18 cellular contexts compared by ENCODE assay signal in genomic region chr20:46375771-46376170, GRCh38. TPM values are rescaled to one million over a fixed set of nuclear protein-coding genes. Genes with fewer than 3 reads are reported as not detected.
DNase-seq lines count a peak whose midpoint lies in the region; ATAC-seq, FAIRE-seq and TF ChIP-seq lines count a peak whose summit lies in the region.
"Had no signal": no experiment of that assay in that cellular context is flagged by ENCODE, and none has a peak within 500 bp of the region (broad histone marks: within the 10 kb centered on the region; RNA-seq: fewer than 3 reads in every experiment).

No MANE protein-coding gene starts in this region.

- in situ Hi-C loops in KBM-7 (cut with MboI; ENCODE audit: low pct_unique_long_range_greater_than_20kb, low sequenced_read_pairs) = no loop called here
- in situ Hi-C loops in GM12878 (cut with MboI) = no loop called here

- H3K4me3 ChIP-seq in GM12878 (no peak overlapping the region), heart right ventricle (no peak overlapping the region)
- H3K4me3 ChIP-seq: ovary, SJSA1, upper lobe of right lung had no signal

- RAD21 ChIA-PET in GM12878 (lab: Charles Lee; ENCODE audit: unreplicated experiment) = no interaction called here

- BruUV-seq in GM12878 (replicated peaks; lab: Mats Ljungman, UMichigan) = no TSS peak

- H3K4me2 ChIP-seq in GM12878 (ENCODE audit: control insufficient read depth, insufficient read depth) = no peak overlapping the region

- intact Hi-C loops in CD4-positive, alpha-beta T cell (cut with DNase I, micrococcal nuclease) = no loop called here
- intact Hi-C loops in GM12878 (cut with micrococcal nuclease; ENCODE audit: unreplicated experiment) = no loop called here
- intact Hi-C loops in heart right ventricle (cut with DNase I) = no loop called here

- H3K9me3 ChIP-seq in CD4-positive, alpha-beta T cell (ENCODE audit: control insufficient read depth, low read length) = no peaks in the 10 kb centered on the region
- H3K9me3 ChIP-seq in GM12878 (replicated peaks; ENCODE audit: control insufficient read depth, insufficient read depth, low read length) (no peaks in the 10 kb centered on the region), heart right ventricle (no peaks in the 10 kb centered on the region)
- H3K9me3 ChIP-seq: ovary, SJSA1, upper lobe of right lung had no signal

- no peak for TF ChIP-seq CTCF in CD4-positive, alpha-beta T cell (IDR thresholded peaks at IDR 0.05)
- no peak for TF ChIP-seq CTCF in GM12878 (IDR thresholded peaks at IDR 0.05 in 2 of 3, conservative IDR thresholded peaks at IDR 0.05 in 1 of 3; ENCODE audit: control insufficient read depth in 2 of 3, extremely low read depth in 1 of 3, insufficient read depth in 1 of 3, low read depth in 3 of 3, low read length in 3 of 3)
- no peak for TF ChIP-seq CTCF in heart right ventricle (IDR thresholded peaks at IDR 0.05)

- H3K79me2 ChIP-seq in GM12878 (ENCODE audit: control insufficient read depth, insufficient read depth, low read length) = no peaks in the 10 kb centered on the region

- H3K4me1 Mint-ChIP-seq in CD4-positive, alpha-beta T cell (ENCODE audit: low read depth) = no peaks in the 10 kb centered on the region
- H3K4me1 Mint-ChIP-seq: endodermal cell had no signal

- SMC1A ChIA-PET in GM12878 (lab: Charles Lee; ENCODE audit: uncharacterized antibody, unreplicated experiment) = no interaction called here

- H3K36me3 Mint-ChIP-seq in CD4-positive, alpha-beta T cell (ENCODE audit: low read depth) = peaks cover 95% of the 10 kb centered on the region

- H3K9me3 Mint-ChIP-seq in CD4-positive, alpha-beta T cell = no peaks in the 10 kb centered on the region
- H3K9me3 Mint-ChIP-seq: endodermal cell; stimulated activated memory B cell treated with anti-CD40 and anti-IgM and Interleukin-4, amounts not matched to agents 10 μg/mL and 1 μg/mL and 100 μg/mL, for 72 hours had no signal

- CTCF ChIA-PET in CD4-positive, alpha-beta T cell (lab: Charles Lee) = interaction anchor here (0.6 kb wide), 1 partner anchor 31 kb away, joined by 3 read pairs; the partner anchor contains the start of gene ELMO2
- CTCF ChIA-PET in GM12878 (lab: Yijun Ruan, JAX) = no interaction called here

- WGBS in GM12878 (ENCODE audit: insufficient coverage, insufficient replicate concordance, low lambda C conversion rate, missing lambda C conversion rate) = 53% methylated on average over 5 of the region's 5 CpGs
- WGBS in heart right ventricle, 2 donors = 80 to 83% methylated on average over 5 of the region's 5 CpGs

- H2AFZ ChIP-seq in GM12878 (ENCODE audit: control insufficient read depth, low read depth, low read length) = no peak overlapping the region

- H3K4me1 ChIP-seq in GM12878 (ENCODE audit: control insufficient read depth, insufficient read depth, low read length) (peaks cover 3% of the 10 kb centered on the region; the same call in 1 of the 2 replicates), heart right ventricle (no peaks in the 10 kb centered on the region)
- H3K4me1 ChIP-seq: SJSA1, upper lobe of right lung had no signal

- H3K27ac Mint-ChIP-seq in CD4-positive, alpha-beta T cell = peak overlapping the region; percentile 12
- H3K27ac Mint-ChIP-seq: stimulated activated memory B cell treated with anti-CD40 and anti-IgM and Interleukin-4, amounts not matched to agents 10 μg/mL and 1 μg/mL and 100 μg/mL, for 72 hours had no signal

- TF ChIP-seq EP300 in GM12878 (IDR thresholded peaks at IDR 0.05; ENCODE audit: borderline replicate concordance in 1 of 2, control insufficient read depth in 1 of 2, low read depth in 2 of 2, low read length in 2 of 2) = no peak

- POLR2A ChIA-PET in CD4-positive, alpha-beta T cell (lab: Charles Lee) = interaction anchor here (6.7 kb wide), 1 partner anchor 12 kb away, joined by 33 read pairs; no protein-coding TSS in a partner anchor
- POLR2A ChIA-PET in GM12878 (lab: Charles Lee) = interaction anchor here (1.2 kb wide), 1 partner anchor 11 kb away, joined by 5 read pairs; no protein-coding TSS in a partner anchor

- H4K20me1 ChIP-seq in GM12878 (ENCODE audit: control insufficient read depth, insufficient read depth) = no peaks in the 10 kb centered on the region

- no peaks in the 10 kb centered on the region for H3K27me3 Mint-ChIP-seq in CD4-positive, alpha-beta T cell
- H3K27me3 Mint-ChIP-seq: stimulated activated memory B cell treated with anti-CD40 and anti-IgM and Interleukin-4, amounts not matched to agents 10 μg/mL and 1 μg/mL and 100 μg/mL, for 72 hours had no signal

- DNase-seq in CD4-positive, alpha-beta T cell = no peak
- DNase-seq in KBM-7 (peak; percentile 31), GM12878 (ENCODE audit: low read depth, low spot score) (no peak), iris pigment epithelial cell (ENCODE audit: low read depth) (peak; percentile 46), heart right ventricle (no peak), KG1 (lab: John Stamatoyannopoulos, UW) (no peak)
- DNase-seq in activated naive CD4-positive, alpha-beta T cell treated with Interleukin-2 at 50 U/mL for 16 hours = no peak
- DNase-seq: activated CD8-positive, alpha-beta T cell treated with anti-CD3 and anti-CD28 coated beads, Interleukin-2, amount 10 ng/mL, durations not matched to agents 7 days and 5 days; activated gamma-delta T cell; endodermal cell; islet precursor cell; NCI-H1092; NK-92 treated with Interleukin-12 subunit alpha and Interleukin-12 subunit beta, amount 100 ng/mL, for 24 hours; ovary; upper lobe of right lung had no signal

- no peak overlapping the region for H3K4me3 Mint-ChIP-seq in CD4-positive, alpha-beta T cell
- H3K4me3 Mint-ChIP-seq: activated CD8-positive, alpha-beta T cell treated with anti-CD3 and anti-CD28 coated beads, Interleukin-2, amount 10 ng/mL, durations not matched to agents 7 days and 5 days; endodermal cell; stimulated activated memory B cell treated with anti-CD40 and anti-IgM and Interleukin-4, amounts not matched to agents 10 μg/mL and 1 μg/mL and 100 μg/mL, for 72 hours had no signal

- TF ChIP-seq RAD21 in GM12878 (IDR thresholded peaks at IDR 0.05; ENCODE audit: insufficient read depth, low read depth, low read length) = no peak

- no peak overlapping the region for H3K9ac ChIP-seq in GM12878 (ENCODE audit: control insufficient read depth, insufficient read depth, low read length)

- H3K27me3 ChIP-seq in CD4-positive, alpha-beta T cell (ENCODE audit: control insufficient read depth, insufficient read depth, low read length) = no peaks in the 10 kb centered on the region
- H3K27me3 ChIP-seq in GM12878 (replicated peaks in 1 of 2; ENCODE audit: control insufficient read depth in 2 of 2, insufficient read depth in 2 of 2, low read length in 1 of 2) (no peaks in the 10 kb centered on the region), heart right ventricle (no peaks in the 10 kb centered on the region)
- H3K27me3 ChIP-seq: ovary, SJSA1, upper lobe of right lung had no signal

- TF ChIP-seq POLR2A in GM12878 (IDR thresholded peaks at IDR 0.05; ENCODE audit: low read depth, low read length) = no peak

- no peak for ATAC-seq in CD4-positive, alpha-beta T cell (ENCODE audit: poor library complexity)
- ATAC-seq in GM12878 = no peak
- no peak for ATAC-seq in heart right ventricle
- ATAC-seq in GM21576 (IDR thresholded peaks at IDR 0.05; ENCODE audit: unreplicated experiment) = no peak
- ATAC-seq: activated CD8-positive, alpha-beta T cell treated with anti-CD3 and anti-CD28 coated beads, Interleukin-2, amount 10 ng/mL, durations not matched to agents 7 days and 5 days; stimulated activated memory B cell treated with anti-CD40 and anti-IgM and Interleukin-4, amounts not matched to agents 10 μg/mL and 1 μg/mL and 100 μg/mL, for 72 hours had no signal

- no peak overlapping the region for H3K27ac ChIP-seq in CD4-positive, alpha-beta T cell (ENCODE audit: low read depth, low read length)
- H3K27ac ChIP-seq in GM12878 (ENCODE audit: control insufficient read depth, insufficient read depth) (no peak overlapping the region), heart right ventricle (no peak overlapping the region)
- H3K27ac ChIP-seq: ovary, SJSA1, upper lobe of right lung had no signal

- no peak for FAIRE-seq in GM12878 (lab: Jason Lieb, UNC)

- H3K36me3 ChIP-seq in GM12878 (ENCODE audit: control insufficient read depth in 2 of 2, insufficient read depth in 2 of 2, low read length in 1 of 2) (peaks cover 21 to 62% of the 10 kb centered on the region in 2 experiments), heart right ventricle (peaks cover 0 to 100% (median 79%) of the 10 kb centered on the region in 9 donors)
- H3K36me3 ChIP-seq: ovary had no signal

TF ChIP-seq in GM12878, 131 proteins besides CTCF, POLR2A, EP300 and RAD21 (continues in another document):
- 0 out of 2 replicates have a peak, but pooled peaks have one; percentile 42 for TF ChIP-seq PAX5 (IDR thresholded peaks at IDR 0.05; ENCODE audit: borderline replicate concordance, low read depth, low read length)
- TF ChIP-seq ZZZ3 (IDR thresholded peaks at IDR 0.05; ENCODE audit: control insufficient read depth, insufficient read length, low read depth) = no peak

RNA-seq across cellular contexts. Expression of gene ELMO2, which starts 30.6 kb away (rescaled TPM):
- total RNA-seq in CD4-positive, alpha-beta T cell = 10 to 100 TPM; 85.6 TPM
- total RNA-seq in GM12878 (2013; cell fraction: nucleolus; rRNA removed) = 38.6 and 41.0 TPM in 2 replicates
- 32.8 and 40.2 TPM in 2 replicates for total RNA-seq in GM12878 (2014; rRNA removed)
- 25.9 and 26.7 TPM in 2 replicates for total RNA-seq in GM12878 (2014; rRNA removed; fragmentation: Illumina TruSeq; extraction: Trizol)
- 37.3 and 38.5 TPM in 2 replicates for total RNA-seq in GM12878 (2021)
- 17.4 TPM for polyA plus RNA-seq in GM12878 (2011; ENCODE audit: low read depth)
- polyA plus RNA-seq in GM12878 (2011; rRNA removed) = 25.8 and 40.0 TPM in 2 replicates
- polyA plus RNA-seq in GM12878 (2011; cell fraction: cytosol; rRNA removed) = 53.1 and 57.0 TPM in 2 replicates
- 62.7 and 67.3 TPM in 2 replicates for polyA plus RNA-seq in GM12878 (2011; cell fraction: nucleus; rRNA removed)
- 19.1 and 20.4 TPM in 2 replicates for polyA plus RNA-seq in GM12878 (2012)
- 39.6 and 43.8 TPM in 2 replicates for polyA plus RNA-seq in GM12878 (2014; fragmentation: Illumina TruSeq; extraction: Trizol)
- 10 to 100 TPM; 14.2 to 14.8 TPM for polyA plus RNA-seq in GM12878 (2014; fragmentation: Nextera tagmentation; extraction: Ambion mirVana)
- 37.4 and 37.9 TPM in 2 replicates for polyA plus RNA-seq in GM12878 (2014; rRNA removed)
- polyA plus RNA-seq in GM12878 (2016; fragmentation: Nextera tagmentation; extraction: Ambion mirVana) = 10 to 100 TPM; 36.0 to 38.5 TPM
- 55.2 and 55.7 TPM in 2 replicates for polyA minus RNA-seq in GM12878 (2011; rRNA and poly(A)+ RNA removed)
- 17.6 and 23.6 TPM in 2 replicates for polyA minus RNA-seq in GM12878 (2011; cell fraction: cytosol; rRNA and poly(A)+ RNA removed)
- polyA minus RNA-seq in GM12878 (2011; cell fraction: nucleus; rRNA and poly(A)+ RNA removed) = 17.5 and 29.4 TPM in 2 replicates
- total RNA-seq in heart right ventricle = 10 to 100 TPM; 23.6 to 46.0 (median 28.9) TPM
- polyA plus RNA-seq in heart right ventricle = 10 to 100 TPM; 17.2 to 20.2 TPM

Comparison
In these comparisons a context has a peak if more than half of its experiments do, and no peak if none do; other contexts are left out.
1. DNase-seq: peak in KBM-7 (single experiment) and iris pigment epithelial cell (single experiment); none in CD4-positive, alpha-beta T cell (0 of 10), GM12878 (single experiment), heart right ventricle (0 of 2), KG1 (single experiment) and activated naive CD4-positive, alpha-beta T cell treated with Interleukin-2 at 50 U/mL for 16 hours (single experiment).